Comparison of ENCODE assay signal across 22 cellular contexts in genomic region chr9:129104051-129104450, GRCh38. TPM values are rescaled to one million over a fixed set of nuclear protein-coding genes. Genes with fewer than 3 reads are reported as not detected.
A peak's percentile ranks its signal among the peaks of the same experiment; 100 is the strongest.
DNase-seq lines count a peak whose midpoint lies in the region; ATAC-seq and TF ChIP-seq lines count a peak whose summit lies in the region.
"Had no signal": no experiment of that assay in that cellular context is flagged by ENCODE, and none has a peak within 500 bp of the region (broad histone marks: within the 10 kb centered on the region; RNA-seq: fewer than 3 reads in every experiment).

No MANE protein-coding gene starts in this region.

- TF ChIP-seq POLR2A in body of pancreas (IDR thresholded peaks at IDR 0.05) = no peak

- H4K91ac ChIP-seq in trophoblast cell (ENCODE audit: low read depth, low read length) = peak overlapping the region; percentile 84

- H3K23ac ChIP-seq in trophoblast cell (ENCODE audit: low read length) = no peak overlapping the region

- no peak overlapping the region for H3K4me2 ChIP-seq in trophoblast cell (ENCODE audit: low read length)
- H3K4me2 ChIP-seq: BLaER1, GM23338 had no signal

- H3K18ac ChIP-seq in trophoblast cell (ENCODE audit: low read length) = peak overlapping the region; percentile 14

- H2BK12ac ChIP-seq in trophoblast cell (ENCODE audit: low read length) = no peak overlapping the region

- H3K27ac ChIP-seq in left ventricle myocardium inferior (replicated peaks) (peak overlapping the region; percentile 6), right atrium auricular region (no peak overlapping the region), body of pancreas (peak overlapping the region in 3 of 4 donors; percentile 9 to 61 (median 28)), trophoblast cell (ENCODE audit: low read depth, low read length) (no peak overlapping the region), skeletal muscle tissue (ENCODE audit: low read depth, low read length) (peak overlapping the region; percentile 92)
- H3K27ac ChIP-seq: 22Rv1, BLaER1, C4-2B had no signal

- H3K9me3 ChIP-seq in left ventricle myocardium inferior (replicated peaks) (no peaks in the 10 kb centered on the region), right atrium auricular region (no peaks in the 10 kb centered on the region), body of pancreas (no peaks in the 10 kb centered on the region), trophoblast cell (ENCODE audit: insufficient read depth, low read depth, low read length) (no peaks in the 10 kb centered on the region), skeletal muscle tissue (ENCODE audit: control insufficient read depth in 3 of 3, low read length in 3 of 3) (no peaks in the 10 kb centered on the region)
- H3K9me3 ChIP-seq: BLaER1, Caco-2, HAP-1 had no signal

- 64 to 67% methylated on average over 8 to 10 of the region's 11 CpGs for WGBS in body of pancreas, 2 donors
- WGBS in trophoblast cell (ENCODE audit: extremely low coverage, insufficient coverage, insufficient read length) = no CpG with 5 or more reads among the region's 11 CpGs

- H3K79me2 ChIP-seq in trophoblast cell (ENCODE audit: control insufficient read depth, insufficient read depth, low read length, poor library complexity) = no peaks in the 10 kb centered on the region

- no peak for DNase-seq in left ventricle myocardium inferior
- no peak for DNase-seq in right atrium auricular region (ENCODE audit: low spot score)
- no peak for DNase-seq in body of pancreas
- peak in 1 of 2 donors; percentile 47 for DNase-seq in trophoblast cell
- no peak for DNase-seq in dermis blood vessel endothelial cell
- no peak for DNase-seq in NCI-H187 treated with DMSO at 0.1 percent for 48 hours (lab: John Stamatoyannopoulos, UW)
- DNase-seq: Caco-2; CD4-positive, CD25-positive, alpha-beta regulatory T cell; CD8-positive, alpha-beta T cell; DMS 273 treated with DMSO at 0.1 percent for 48 hours; DMS79; EL; GDM1; HFFc6 had no signal

- peaks cover 3% of the 10 kb centered on the region for H3K79me1 ChIP-seq in trophoblast cell (ENCODE audit: low read length)

- no peak overlapping the region for H2AFZ ChIP-seq in trophoblast cell (ENCODE audit: insufficient read depth, low read length, poor library complexity)
- H2AFZ ChIP-seq: GM23338 had no signal

- H3K4me3 ChIP-seq in left ventricle myocardium inferior (no peak overlapping the region), right atrium auricular region (no peak overlapping the region), body of pancreas (no peak overlapping the region), trophoblast cell (ENCODE audit: low read depth, low read length) (no peak overlapping the region), skeletal muscle tissue (ENCODE audit: low read length in 3 of 3) (peak overlapping the region; percentile 49 to 62 (median 60))
- H3K4me3 ChIP-seq: BLaER1, GM12878, GM23338, HAP-1 had no signal

- H3K14ac ChIP-seq in trophoblast cell (ENCODE audit: low read length) = no peak overlapping the region

- intact Hi-C loops in left ventricle myocardium inferior (cut with micrococcal nuclease) = no loop called here
- intact Hi-C loops in body of pancreas (cut with DNase I) = no loop called here

- H2AK5ac ChIP-seq in trophoblast cell (ENCODE audit: low read length) = no peak overlapping the region

- H3K27me3 ChIP-seq in left ventricle myocardium inferior (ENCODE audit: low read depth) = no peaks in the 10 kb centered on the region
- H3K27me3 ChIP-seq in right atrium auricular region = no peaks in the 10 kb centered on the region
- H3K27me3 ChIP-seq in body of pancreas = no peaks in the 10 kb centered on the region
- peaks cover under 1% of the 10 kb centered on the region for H3K27me3 ChIP-seq in trophoblast cell (ENCODE audit: insufficient read depth, low read length)
- H3K27me3 ChIP-seq in skeletal muscle tissue (ENCODE audit: control insufficient read depth in 3 of 3, insufficient read depth in 3 of 3, low read length in 3 of 3) = no peaks in the 10 kb centered on the region
- H3K27me3 ChIP-seq: BLaER1 had no signal

- H2BK120ac ChIP-seq in trophoblast cell (ENCODE audit: insufficient read depth, low read length, poor library complexity) = peak overlapping the region; percentile 20

- ATAC-seq in body of pancreas = no peak
- no peak for ATAC-seq in GM21619 (IDR thresholded peaks at IDR 0.05; ENCODE audit: unreplicated experiment)
- ATAC-seq: CD8-positive, alpha-beta T cell had no signal

- no peak overlapping the region for H4K12ac ChIP-seq in trophoblast cell (ENCODE audit: low read depth, low read length)

- H3K9ac ChIP-seq in trophoblast cell (ENCODE audit: low read length) = no peak overlapping the region
- H3K9ac ChIP-seq in skeletal muscle tissue (ENCODE audit: low read depth in 1 of 3, low read length in 3 of 3) = peak overlapping the region in 2 of 3 donors; percentile 62 to 71
- H3K9ac ChIP-seq: BLaER1 had no signal

- H3K36me3 ChIP-seq in left ventricle myocardium inferior (peaks cover 26% of the 10 kb centered on the region), right atrium auricular region (peaks cover 23% of the 10 kb centered on the region), body of pancreas (replicated peaks in 1 of 2; ENCODE audit: insufficient read depth in 1 of 2, low read depth in 2 of 2) (no peaks in the 10 kb centered on the region), trophoblast cell (ENCODE audit: control insufficient read depth in 1 of 2, insufficient read depth in 2 of 2, low read length in 2 of 2) (peaks cover 0 to 3% of the 10 kb centered on the region in 2 experiments), skeletal muscle tissue (ENCODE audit: control insufficient read depth in 3 of 3, insufficient read depth in 3 of 3, low read length in 3 of 3) (peaks cover 32 to 45% (median 36%) of the 10 kb centered on the region in 3 donors)
- H3K36me3 ChIP-seq: HAP-1 had no signal

- no peak overlapping the region for H3K4ac ChIP-seq in trophoblast cell (ENCODE audit: low read depth, low read length)

- peak overlapping the region; percentile 31 for H2BK5ac ChIP-seq in trophoblast cell (ENCODE audit: low read depth, low read length, poor library complexity)

- TF ChIP-seq CTCF in left ventricle myocardium inferior (IDR thresholded peaks at IDR 0.05; ENCODE audit: borderline replicate concordance) = no peak
- no peak for TF ChIP-seq CTCF in right atrium auricular region (IDR thresholded peaks at IDR 0.05)
- TF ChIP-seq CTCF in body of pancreas (IDR thresholded peaks at IDR 0.05) = no peak

- no peak overlapping the region for H4K8ac ChIP-seq in trophoblast cell (ENCODE audit: low read depth, low read length)

- H3K4me1 ChIP-seq in left ventricle myocardium inferior (peaks cover 21% of the 10 kb centered on the region), right atrium auricular region (peaks cover 0 to 10% of the 10 kb centered on the region in 2 donors), body of pancreas (peaks cover 69% of the 10 kb centered on the region), trophoblast cell (ENCODE audit: control insufficient read depth in 1 of 2, insufficient read depth in 2 of 2, low read length in 2 of 2) (peaks cover 7% of the 10 kb centered on the region in 2 experiments), skeletal muscle tissue (ENCODE audit: control insufficient read depth in 3 of 3, insufficient read depth in 3 of 3, low read length in 3 of 3) (peaks cover 37 to 56% (median 50%) of the 10 kb centered on the region in 3 donors)
- H3K4me1 ChIP-seq: HAP-1 had no signal

RNA-seq across cellular contexts. Expression of gene CRAT, which starts 6.5 kb away (rescaled TPM):
- total RNA-seq in left ventricle myocardium inferior (85.3 TPM), right atrium auricular region (10 to 100 TPM; 73.0 to 75.0 TPM), body of pancreas (100 to 1,000 TPM in 1 of 2 donors, 10 to 100 TPM in 1; 84.8 to 112 TPM), skeletal muscle tissue (27.1 TPM), dermis blood vessel endothelial cell (34.0 and 61.8 TPM in 2 replicates)
- polyA plus RNA-seq in trophoblast cell (2013) = 13.3 and 13.9 TPM in 2 replicates

RNA-seq across cellular contexts. Expression of gene PTPA, which starts 7.2 kb away (rescaled TPM):
- total RNA-seq in left ventricle myocardium inferior = 162 TPM
- total RNA-seq in right atrium auricular region = 10 to 100 TPM; 81.3 to 89.9 TPM
- 10 to 100 TPM; 32.7 to 52.1 TPM for total RNA-seq in body of pancreas
- 62.5 and 63.2 TPM in 2 replicates for polyA plus RNA-seq in trophoblast cell (2013)
- total RNA-seq in skeletal muscle tissue = 66.8 TPM
- total RNA-seq in dermis blood vessel endothelial cell = 80.0 and 145 TPM in 2 replicates

RNA-seq across cellular contexts. Expression of gene DOLPP1, which starts 23.1 kb away (rescaled TPM):
- 9.4 TPM for total RNA-seq in left ventricle myocardium inferior
- total RNA-seq in right atrium auricular region = 1 to 10 TPM; 4.8 to 5.4 TPM
- total RNA-seq in body of pancreas = 1 to 10 TPM; 2.9 to 7.9 TPM
- 25.6 and 29.1 TPM in 2 replicates for polyA plus RNA-seq in trophoblast cell (2013)
- total RNA-seq in skeletal muscle tissue = 5.2 TPM
- total RNA-seq in dermis blood vessel endothelial cell = 10.7 and 15.5 TPM in 2 replicates

Comparison
In these comparisons a context has a peak if more than half of its experiments do, and no peak if none do; other contexts are left out.
1. H3K27ac ChIP-seq: peak in left ventricle myocardium inferior (single experiment), body of pancreas (3 of 4) and skeletal muscle tissue (single experiment); none in right atrium auricular region (0 of 2) and trophoblast cell (single experiment).
2. H3K4me3 ChIP-seq: peak in skeletal muscle tissue (3 of 3); none in left ventricle myocardium inferior (single experiment), right atrium auricular region (0 of 2), body of pancreas (0 of 2) and trophoblast cell (single experiment).